Comparison of ENCODE assay signal across 6 cellular contexts in genomic region chr10:123351715-123352114, GRCh38.
"Had no signal": no experiment of that assay in that cellular context is flagged by ENCODE, and none has a peak within 500 bp of the region (broad histone marks: within the 10 kb centered on the region; RNA-seq: fewer than 3 reads in every experiment).

No MANE protein-coding gene starts in this region.

- DNase-seq: H7, HFFc6, KBM-7 had no signal

- H3K4me3 ChIP-seq: GM23338, HAP-1 had no signal

- H2AFZ ChIP-seq: GM23338 had no signal

- H3K4me2 ChIP-seq: GM23338 had no signal

- H3K9me3 ChIP-seq: HAP-1 had no signal

- H3K4me3 Mint-ChIP-seq: GM23338, HFFc6, IgD-negative memory B cell had no signal

- H3K9me3 Mint-ChIP-seq: GM23338, IgD-negative memory B cell had no signal

- ATAC-seq: GM23338 had no signal

- H3K4me1 Mint-ChIP-seq: IgD-negative memory B cell had no signal

- H3K4me1 ChIP-seq: HAP-1 had no signal

- H3K36me3 ChIP-seq: HAP-1 had no signal

- H3K27ac Mint-ChIP-seq: GM23338, HFFc6, IgD-negative memory B cell had no signal

- H3K27me3 Mint-ChIP-seq: IgD-negative memory B cell had no signal
